Comparison of ENCODE assay signal across 13 cellular contexts in genomic region chr14:61811882-61812346, GRCh38. TPM values are rescaled to one million over a fixed set of nuclear protein-coding genes. Genes with fewer than 3 reads are reported as not detected.
DNase-seq lines count a peak whose midpoint lies in the region; ATAC-seq and TF ChIP-seq lines count a peak whose summit lies in the region.
"Had no signal": no experiment of that assay in that cellular context is flagged by ENCODE, and none has a peak within 500 bp of the region (broad histone marks: within the 10 kb centered on the region; RNA-seq: fewer than 3 reads in every experiment).

No MANE protein-coding gene starts in this region.

- peak overlapping the region; percentile 94 for H3K4me2 ChIP-seq in neural progenitor cell

- H3K9me3 Mint-ChIP-seq in CD4-positive, CD25-positive, alpha-beta regulatory T cell: peaks cover 0 to 1% (median 0%) of the 10 kb centered on the region in 7 donors
- no peaks in the 10 kb centered on the region for H3K9me3 Mint-ChIP-seq in effector memory CD8-positive, alpha-beta T cell
- no peaks in the 10 kb centered on the region for H3K9me3 Mint-ChIP-seq in neural progenitor cell

- H3K27me3 ChIP-seq in CD4-positive, CD25-positive, alpha-beta regulatory T cell (ENCODE audit: control insufficient read depth, insufficient read depth, low read length): peaks cover 38% of the 10 kb centered on the region
- H3K27me3 ChIP-seq in HUES64 (ENCODE audit: insufficient read depth, low read length) (peaks cover 54% of the 10 kb centered on the region), neural progenitor cell (peaks cover 65% of the 10 kb centered on the region)

- peak overlapping the region; percentile 99 for H2AFZ ChIP-seq in neural progenitor cell (replicated peaks)

- peak overlapping the region; percentile 12 to 73 (median 53) for H3K4me3 Mint-ChIP-seq in CD4-positive, CD25-positive, alpha-beta regulatory T cell
- peak overlapping the region; percentile 73 to 84 for H3K4me3 Mint-ChIP-seq in effector memory CD8-positive, alpha-beta T cell
- H3K4me3 Mint-ChIP-seq in neural progenitor cell: peak overlapping the region; percentile 86

- H3K79me2 ChIP-seq in neural progenitor cell (ENCODE audit: low read depth): no peaks in the 10 kb centered on the region

- H3K4me3 ChIP-seq in CD4-positive, CD25-positive, alpha-beta regulatory T cell (ENCODE audit: low read depth, low read length): no peak overlapping the region
- H3K4me3 ChIP-seq in HUES64 (ENCODE audit: low read length) (peak overlapping the region; percentile 55), neural progenitor cell (peak overlapping the region; percentile 85)

- no peaks in the 10 kb centered on the region for H3K9me3 ChIP-seq in CD4-positive, CD25-positive, alpha-beta regulatory T cell (ENCODE audit: control insufficient read depth in 2 of 2, low read length in 2 of 2)
- H3K9me3 ChIP-seq in HUES64 (ENCODE audit: insufficient read depth, low read depth, low read length) (no peaks in the 10 kb centered on the region), neural progenitor cell (ENCODE audit: low read depth) (no peaks in the 10 kb centered on the region)

- 40% methylated on average over 15 of the region's 15 CpGs for WGBS in HUES64

- no peak for ATAC-seq in CD4-positive, CD25-positive, alpha-beta regulatory T cell (ENCODE audit: low read depth in 2 of 2)
- ATAC-seq in effector memory CD8-positive, alpha-beta T cell (replicated peaks): no peak
- no peak for ATAC-seq in GM19351 (IDR thresholded peaks at IDR 0.05; ENCODE audit: unreplicated experiment)

- no peak for DNase-seq in CD4-positive, CD25-positive, alpha-beta regulatory T cell
- DNase-seq in effector memory CD8-positive, alpha-beta T cell: no peak
- no peak for DNase-seq in neural progenitor cell (ENCODE audit: low spot score)
- no peak for DNase-seq in NCI-H1092 treated with DMSO at 0.1 percent for 48 hours (lab: John Stamatoyannopoulos, UW)
- no peak for DNase-seq in OCI-M1 (lab: John Stamatoyannopoulos, UW)
- no peak for DNase-seq in GOT3 (lab: John Stamatoyannopoulos, UW)
- DNase-seq: KG1; NCI-H510A treated with DMSO at 0.1 percent for 48 hours; stimulated activated CD4-positive, alpha-beta T cell treated with anti-CD3 and anti-CD28 coated beads, Interleukin-2, amount 100 ng/mL, for 48 hours had no signal

- no peaks in the 10 kb centered on the region for H4K20me1 ChIP-seq in neural progenitor cell (ENCODE audit: low read depth)

- H3K36me3 Mint-ChIP-seq in CD4-positive, CD25-positive, alpha-beta regulatory T cell: no peaks in the 10 kb centered on the region
- no peaks in the 10 kb centered on the region for H3K36me3 Mint-ChIP-seq in effector memory CD8-positive, alpha-beta T cell (ENCODE audit: insufficient read depth)
- no peaks in the 10 kb centered on the region for H3K36me3 Mint-ChIP-seq in neural progenitor cell

- H3F3A ChIP-seq in neural progenitor cell (ENCODE audit: low read depth): peaks cover 9% of the 10 kb centered on the region

- TF ChIP-seq CTCF in neural progenitor cell (IDR thresholded peaks at IDR 0.05): no peak

- H3K27ac Mint-ChIP-seq in CD4-positive, CD25-positive, alpha-beta regulatory T cell: no peak overlapping the region
- no peak overlapping the region for H3K27ac Mint-ChIP-seq in effector memory CD8-positive, alpha-beta T cell
- H3K27ac Mint-ChIP-seq in neural progenitor cell: no peak overlapping the region

- peaks cover 7% of the 10 kb centered on the region for H3K4me1 ChIP-seq in CD4-positive, CD25-positive, alpha-beta regulatory T cell (ENCODE audit: control insufficient read depth, insufficient read depth, low read length, poor library complexity, severe bottlenecking)
- no peaks in the 10 kb centered on the region; the same call in 1 of the 2 replicates for H3K4me1 ChIP-seq in HUES64 (ENCODE audit: insufficient read depth, low read length)
- peaks cover 2% of the 10 kb centered on the region for H3K4me1 ChIP-seq in neural progenitor cell

- H3K27ac ChIP-seq in CD4-positive, CD25-positive, alpha-beta regulatory T cell (ENCODE audit: insufficient read depth, low read length, poor library complexity, severe bottlenecking): no peak overlapping the region
- no peak overlapping the region for H3K27ac ChIP-seq in HUES64 (ENCODE audit: low read depth, low read length)
- no peak overlapping the region for H3K27ac ChIP-seq in neural progenitor cell

- no peaks in the 10 kb centered on the region for H3K36me3 ChIP-seq in CD4-positive, CD25-positive, alpha-beta regulatory T cell (ENCODE audit: control insufficient read depth, insufficient read depth, low read length)
- H3K36me3 ChIP-seq in HUES64 (ENCODE audit: insufficient read depth, low read length): no peaks in the 10 kb centered on the region
- no peaks in the 10 kb centered on the region for H3K36me3 ChIP-seq in neural progenitor cell

- no peak overlapping the region for H3K9ac ChIP-seq in HUES64 (ENCODE audit: low read depth, low read length)
- no peak overlapping the region for H3K9ac ChIP-seq in neural progenitor cell

- H3K4me1 Mint-ChIP-seq in CD4-positive, CD25-positive, alpha-beta regulatory T cell: peaks cover 0 to 13% (median 5%) of the 10 kb centered on the region in 4 donors
- peaks cover 5 to 10% of the 10 kb centered on the region in 2 donors for H3K4me1 Mint-ChIP-seq in effector memory CD8-positive, alpha-beta T cell (ENCODE audit: low read depth in 2 of 2)
- peaks cover 15% of the 10 kb centered on the region for H3K4me1 Mint-ChIP-seq in neural progenitor cell

- peaks cover 73% of the 10 kb centered on the region for H3K27me3 Mint-ChIP-seq in CD4-positive, CD25-positive, alpha-beta regulatory T cell
- peaks cover 68 to 79% of the 10 kb centered on the region in 2 donors for H3K27me3 Mint-ChIP-seq in effector memory CD8-positive, alpha-beta T cell
- H3K27me3 Mint-ChIP-seq in neural progenitor cell (ENCODE audit: insufficient read depth, low read depth): peaks cover 27% of the 10 kb centered on the region

RNA-seq across cellular contexts. Expression of gene SYT16, which starts 0.6 kb away (rescaled TPM):
- total RNA-seq in CD4-positive, CD25-positive, alpha-beta regulatory T cell: not detected
- not detected for polyA plus RNA-seq in CD4-positive, CD25-positive, alpha-beta regulatory T cell
- polyA plus RNA-seq in HUES64 (2013, experiment 1 of 2): 0.40 TPM
- polyA plus RNA-seq in HUES64 (2013, experiment 2 of 2): 0.70 TPM
- total RNA-seq in neural progenitor cell (ENCODE audit: low replicate concordance): 1.1 and 1.2 TPM in 2 replicates
- total RNA-seq: mesenteric fat pad; T-helper 1 cell treated with Interleukin-12 subunit alpha and Interleukin-12 subunit beta and Interleukin-4 antibody, amounts not matched to agents 30 ng/mL and 1 ng/mL, for 36 hours had no signal

RNA-seq across cellular contexts. Expression of gene SNAPC1, which starts 49.7 kb away (rescaled TPM):
- 3.9 TPM for total RNA-seq in CD4-positive, CD25-positive, alpha-beta regulatory T cell
- polyA plus RNA-seq in CD4-positive, CD25-positive, alpha-beta regulatory T cell: 1 to 10 TPM; 3.9 to 4.7 (median 4.2) TPM
- 6.4 TPM for polyA plus RNA-seq in HUES64 (2013, experiment 1 of 2)
- polyA plus RNA-seq in HUES64 (2013, experiment 2 of 2): 8.7 TPM
- 17.5 and 27.8 TPM in 2 replicates for total RNA-seq in neural progenitor cell (ENCODE audit: low replicate concordance)
